ENCODE assay signal across 20 cellular contexts in the genomic region with DNA sequence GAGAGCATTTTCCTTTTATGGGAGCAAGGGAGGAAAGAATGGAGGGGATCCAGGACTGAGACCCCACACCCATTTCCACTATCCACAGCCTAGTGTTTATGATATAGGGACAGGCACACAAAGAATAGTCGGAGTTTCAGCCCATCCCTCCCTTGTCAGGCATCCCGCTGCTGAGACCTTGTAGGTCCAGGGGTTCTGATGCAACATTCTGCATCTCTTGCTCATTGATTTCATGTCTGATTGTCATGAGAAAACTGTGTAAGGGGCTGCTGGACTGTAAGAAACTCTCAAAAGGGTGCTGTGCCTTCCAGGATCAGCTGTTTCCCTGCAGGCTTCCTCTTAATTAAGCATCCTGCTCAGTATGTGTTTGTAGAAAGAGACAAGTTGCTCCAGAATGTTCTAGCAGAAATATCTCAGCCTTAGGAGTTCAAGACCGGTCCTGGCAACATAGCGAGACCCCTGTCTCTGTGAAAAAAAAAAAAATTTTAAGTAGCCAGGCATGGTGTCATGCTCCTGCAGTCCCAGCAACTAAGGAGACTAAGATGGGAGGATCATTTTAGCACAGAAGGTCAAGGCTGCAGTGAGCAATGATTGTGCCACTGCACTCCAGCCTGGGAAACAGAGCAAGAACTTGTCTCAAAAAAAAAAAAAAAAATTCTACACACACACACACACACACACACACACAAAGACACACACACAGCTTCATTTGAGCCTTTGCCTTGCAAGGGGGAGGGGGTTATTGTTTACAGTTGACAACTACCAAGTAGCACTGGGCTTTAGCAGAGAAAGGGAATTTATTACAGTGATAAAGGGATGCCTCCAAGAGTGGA. TPM values are rescaled to one million over a fixed set of nuclear protein-coding genes. Genes with fewer than 3 reads are reported as not detected.
DNase-seq lines count a peak whose midpoint lies in the region; ATAC-seq, FAIRE-seq and TF ChIP-seq lines count a peak whose summit lies in the region.
"Had no signal": no experiment of that assay in that cellular context is flagged by ENCODE, and none has a peak within 500 bp of the region (broad histone marks: within the 10 kb centered on the region; RNA-seq: fewer than 3 reads in every experiment).

No MANE protein-coding gene starts in this region.

- ATAC-seq in K562 (peak; percentile 80), GM21576 (IDR thresholded peaks at IDR 0.05; ENCODE audit: unreplicated experiment) (no peak)
- ATAC-seq: CD8-positive, alpha-beta T cell; GM12878 had no signal

- H2BK5ac ChIP-seq in mesendoderm (ENCODE audit: low read length): no peak overlapping the region

- POLR2A ChIA-PET in K562 (lab: Yijun Ruan, JAX): interaction anchor here (0.5 kb wide), 1 partner anchor 27 kb away, joined by 4 read pairs; no protein-coding TSS in a partner anchor

- 29% methylated on average over 4 of the region's 4 CpGs for WGBS in K562 (ENCODE audit: insufficient coverage, low coverage, missing lambda C conversion rate)
- no CpG with 5 or more reads among the region's 4 CpGs for WGBS in mesendoderm (ENCODE audit: extremely low coverage, insufficient coverage, low lambda C conversion rate)

- H2AK5ac ChIP-seq in mesendoderm (ENCODE audit: low read length): no peak overlapping the region

- H4K20me1 ChIP-seq in Karpas-422 (ENCODE audit: insufficient read depth, low read depth, low read length): no peaks in the 10 kb centered on the region
- no peaks in the 10 kb centered on the region for H4K20me1 ChIP-seq in K562 (replicated peaks; ENCODE audit: control insufficient read depth, insufficient read depth, low read length)

- H4K5ac ChIP-seq in mesendoderm (ENCODE audit: low read length): no peak overlapping the region

- peak in 1 of 2 experiments; percentile 25; a peak in 1 of 4 replicates for TF ChIP-seq RAD21 in K562 (CRISPR knock-in tag; conservative IDR thresholded peaks at IDR 0.05 in 1 of 2, IDR thresholded peaks at IDR 0.05 in 1 of 2)

- no peaks in the 10 kb centered on the region for H3K9me2 ChIP-seq in Karpas-422 (replicated peaks; ENCODE audit: insufficient read depth, low read length)

- H3K36me3 ChIP-seq in Karpas-422 (ENCODE audit: insufficient read depth, low read length) (no peaks in the 10 kb centered on the region), K562 (ENCODE audit: control insufficient read depth, insufficient read depth, low read length) (no peaks in the 10 kb centered on the region), mesendoderm (ENCODE audit: control insufficient read depth, insufficient read depth, low read length) (no peaks in the 10 kb centered on the region)
- H3K36me3 ChIP-seq: transverse colon had no signal

- H3K27ac ChIP-seq in Karpas-422 (ENCODE audit: low read length) (peak overlapping the region; percentile 66; the same call in 1 of the 2 replicates), K562 (ENCODE audit: extremely low read depth, low read depth, low read length) (no peak overlapping the region; the same call in 2 of the 3 replicates), mesendoderm (ENCODE audit: low read depth, low read length) (no peak overlapping the region)
- H3K27ac ChIP-seq: transverse colon had no signal

- H2AFZ ChIP-seq in Karpas-422 (ENCODE audit: low read length) (no peak overlapping the region), K562 (ENCODE audit: low read depth, low read length) (peak overlapping the region; percentile 9; the same call in 1 of the 2 replicates)

- CTCF ChIA-PET in K562 (lab: Yijun Ruan, JAX; ENCODE audit: low intra/inter-chr PET ratio): no interaction called here

- peak; percentile 18 for DNase-seq in DMS 273 (lab: John Stamatoyannopoulos, UW; ENCODE audit: unreplicated experiment)
- DNase-seq in DMS 273 treated with DMSO at 0.1 percent for 48 hours (lab: John Stamatoyannopoulos, UW): no peak
- DNase-seq in Karpas-422: no peak
- DNase-seq in K562 (ENCODE audit: extremely low read depth in 1 of 4, low spot score in 3 of 4): peak in 3 of 4 experiments; percentile 8 to 51 (median 35)
- DNase-seq in mesendoderm: peak; percentile 50
- DNase-seq in SIG-M5 treated with dmso at 0.1 percent for 504 hours (lab: John Stamatoyannopoulos, UW; ENCODE audit: unreplicated experiment): no peak
- no peak for DNase-seq in cardiac septum (ENCODE audit: low spot score)
- DNase-seq: 8988T; activated CD4-positive, alpha-beta T cell treated with anti-CD3 and anti-CD28 coated beads, Interleukin-2, amount 10 ng/mL, durations not matched to agents 24 days and 14 days; activated T-cell treated with anti-CD3 and anti-CD28 coated beads for 4 hours; CD8-positive, alpha-beta T cell; islet precursor cell; NCI-H2171; occipital lobe; SIG-M5; T1000; transverse colon had no signal

- H2BK120ac ChIP-seq in mesendoderm (ENCODE audit: low read depth, low read length): no peak overlapping the region

- peak; percentile 63; the same call in 1 of the 2 replicates for TF ChIP-seq EP300 in K562 (IDR thresholded peaks at IDR 0.05; ENCODE audit: low read length)

- no peak overlapping the region for H3K4me3 ChIP-seq in Karpas-422 (ENCODE audit: low read length)
- no peak overlapping the region for H3K4me3 ChIP-seq in K562
- no peak overlapping the region for H3K4me3 ChIP-seq in mesendoderm (ENCODE audit: low read length)
- H3K4me3 ChIP-seq: GM12878, transverse colon had no signal

- no peaks in the 10 kb centered on the region for H3K79me1 ChIP-seq in mesendoderm (ENCODE audit: low read length)

- in situ Hi-C loops in K562 (cut with MboI): no loop called here

- H3K4me1 ChIP-seq in Karpas-422 (ENCODE audit: low read length) (peaks cover 11% of the 10 kb centered on the region), K562 (replicated peaks in 1 of 2; ENCODE audit: control insufficient read depth in 2 of 2, insufficient read depth in 2 of 2, low read length in 2 of 2) (peaks cover under 1 to 20% of the 10 kb centered on the region in 2 experiments; a peak in 4 of 5 replicates), mesendoderm (ENCODE audit: control insufficient read depth, low read depth, low read length) (no peaks in the 10 kb centered on the region)

- H3K4me2 ChIP-seq in Karpas-422 (ENCODE audit: low read depth, low read length, poor library complexity, severe bottlenecking) (no peak overlapping the region), K562 (ENCODE audit: insufficient read depth, low read length) (peak overlapping the region; percentile 54), mesendoderm (ENCODE audit: low read length) (no peak overlapping the region)

- H3K56ac ChIP-seq in mesendoderm (ENCODE audit: low read length): no peak overlapping the region

- peak; percentile 40 for FAIRE-seq in K562 (lab: Jason Lieb, UNC)
- FAIRE-seq: GM12878, H54 had no signal

- no peak for TF ChIP-seq CTCF in K562 (IDR thresholded peaks at IDR 0.05 in 2 of 3, conservative IDR thresholded peaks at IDR 0.05 in 1 of 3; ENCODE audit: insufficient read depth in 2 of 3, low read depth in 1 of 3, low read length in 3 of 3)

- H3K79me2 ChIP-seq in Karpas-422 (ENCODE audit: low read length) (no peaks in the 10 kb centered on the region), K562 (ENCODE audit: control insufficient read depth, insufficient read depth, low read length) (no peaks in the 10 kb centered on the region), mesendoderm (ENCODE audit: control insufficient read depth, insufficient read depth, low read length) (no peaks in the 10 kb centered on the region)

- intact Hi-C loops in K562 (cut with micrococcal nuclease): no loop called here
- intact Hi-C loops in cardiac septum (cut with DNase I): no loop called here

- H3K9me1 ChIP-seq in K562 (ENCODE audit: control insufficient read depth, insufficient read depth, low read length): no peaks in the 10 kb centered on the region

- no peak overlapping the region; the same call in 1 of the 2 replicates for H3K9ac ChIP-seq in Karpas-422 (ENCODE audit: low read length)
- H3K9ac ChIP-seq in K562 (ENCODE audit: insufficient read depth in 1 of 2, low read depth in 2 of 2, low read length in 2 of 2): peak overlapping the region in 1 of 2 experiments; percentile 20; a peak in 2 of 4 replicates
- no peak overlapping the region for H3K9ac ChIP-seq in mesendoderm (ENCODE audit: low read length)

- no peak overlapping the region for H4K8ac ChIP-seq in mesendoderm (ENCODE audit: low read depth, low read length)

- H3K9me3 ChIP-seq in Karpas-422 (ENCODE audit: low read length): no peaks in the 10 kb centered on the region
- H3K9me3 ChIP-seq in K562 (replicated peaks; ENCODE audit: control insufficient read depth, insufficient read depth, low read depth, low read length): no peaks in the 10 kb centered on the region
- H3K9me3 ChIP-seq: transverse colon had no signal

- H3K27me3 ChIP-seq in Karpas-422 (ENCODE audit: low read length): no peaks in the 10 kb centered on the region
- H3K27me3 ChIP-seq in K562 (ENCODE audit: control insufficient read depth in 2 of 2, insufficient read depth in 2 of 2, low read length in 2 of 2): no peaks in the 10 kb centered on the region
- H3K27me3 ChIP-seq in mesendoderm (ENCODE audit: insufficient read depth, low read length, poor library complexity): no peaks in the 10 kb centered on the region
- H3K27me3 ChIP-seq: transverse colon had no signal

- no TSS peak for BruUV-seq in K562 (replicated peaks; lab: Mats Ljungman, UMichigan)

- H2BK15ac ChIP-seq in mesendoderm (replicated peaks; ENCODE audit: low read depth): no peak overlapping the region

- no peak overlapping the region for H3K4ac ChIP-seq in mesendoderm (ENCODE audit: low read depth, low read length)

- TF ChIP-seq POLR2A in K562 (conservative IDR thresholded peaks at IDR 0.05): no peak

- peak overlapping the region; percentile 7 for H3K18ac ChIP-seq in mesendoderm (ENCODE audit: low read length)

- no peak overlapping the region for H3K23ac ChIP-seq in mesendoderm (ENCODE audit: low read length)

RNA-seq across cellular contexts. Expression of a gene that starts 5.1 kb away (rescaled TPM):
- total RNA-seq in Karpas-422 (2014; rRNA removed; shearing (Covaris generic); ENCODE audit: low replicate concordance): 54.6 and 81.0 TPM in 2 replicates
- total RNA-seq in K562 (2011; cell fraction: chromatin; rRNA removed; ENCODE audit: low replicate concordance): 337 and 699 TPM in 2 replicates
- total RNA-seq in K562 (2011; cell fraction: nucleolus; rRNA removed): 179 and 196 TPM in 2 replicates
- total RNA-seq in K562 (2011; cell fraction: nucleoplasm; rRNA removed): 243 and 244 TPM in 2 replicates
- 78.2 and 82.6 TPM in 2 replicates for total RNA-seq in K562 (2014; rRNA removed)
- total RNA-seq in K562 (2014; rRNA removed; fragmentation: Illumina TruSeq; extraction: Trizol): 67.6 and 81.1 TPM in 2 replicates
- 73.9 and 83.8 TPM in 2 replicates for total RNA-seq in K562 (2015; rRNA removed; fragmentation: Illumina TruSeq; extraction: Trizol)
- total RNA-seq in K562 (2021): 101 and 113 TPM in 2 replicates
- 151 and 192 TPM in 2 replicates for polyA plus RNA-seq in K562 (2011; rRNA removed)
- polyA plus RNA-seq in K562 (2011; cell fraction: cytosol; rRNA removed): 128 and 145 TPM in 2 replicates
- 458 and 560 TPM in 2 replicates for polyA plus RNA-seq in K562 (2011; cell fraction: nucleus; rRNA removed)
- polyA plus RNA-seq in K562 (2012): 62.8 and 102 TPM in 2 replicates
- polyA plus RNA-seq in K562 (2014; fragmentation: Illumina TruSeq; extraction: Trizol): 128 and 149 TPM in 2 replicates
- polyA plus RNA-seq in K562 (2014; fragmentation: Nextera tagmentation; extraction: Ambion mirVana): 10 to 100 TPM; 17.7 to 25.3 TPM
- 77.3 and 95.9 TPM in 2 replicates for polyA plus RNA-seq in K562 (2014; rRNA removed)
- 241 and 345 TPM in 2 replicates for polyA minus RNA-seq in K562 (2011; rRNA and poly(A)+ RNA removed)
- polyA minus RNA-seq in K562 (2011; cell fraction: cytosol; rRNA and poly(A)+ RNA removed): 104 and 113 TPM in 2 replicates
- polyA minus RNA-seq in K562 (2011; cell fraction: nucleus; rRNA and poly(A)+ RNA removed): 100 and 315 TPM in 2 replicates
- 52.1 TPM for polyA plus RNA-seq in mesendoderm (2013, experiment 1 of 2)
- polyA plus RNA-seq in mesendoderm (2013, experiment 2 of 2): 52.4 TPM
- 32.7 TPM for total RNA-seq in cardiac septum

Comparison
In these comparisons a context has a peak if more than half of its experiments do, and no peak if none do; other contexts are left out.
1. DNase-seq: peak in DMS 273 (single experiment), K562 (3 of 4) and mesendoderm (single experiment); none in DMS 273 treated with DMSO at 0.1 percent for 48 hours (single experiment), Karpas-422 (single experiment), SIG-M5 treated with dmso at 0.1 percent for 504 hours (single experiment) and cardiac septum (single experiment).